In genomic region chr1:72281144-72281543, GRCh38 we compare ENCODE assay signal across 10 cellular contexts. TPM values are rescaled to one million over a fixed set of nuclear protein-coding genes. Genes with fewer than 3 reads are reported as not detected.
DNase-seq lines count a peak whose midpoint lies in the region; ATAC-seq and TF ChIP-seq lines count a peak whose summit lies in the region.
"Had no signal": no experiment of that assay in that cellular context is flagged by ENCODE, and none has a peak within 500 bp of the region (broad histone marks: within the 10 kb centered on the region; RNA-seq: fewer than 3 reads in every experiment).

No MANE protein-coding gene starts in this region.

- H3K9me3 ChIP-seq in suprapubic skin, result no peaks in the 10 kb centered on the region

- TF ChIP-seq EP300 in suprapubic skin (IDR thresholded peaks at IDR 0.05), result no peak

- H3K9me3 Mint-ChIP-seq in T-helper 1 cell treated with Interleukin-12 subunit alpha and Interleukin-12 subunit beta and Interleukin-4 antibody, amounts not matched to agents 30 μg/mL and 1 μg/mL, for 36 hours, result no peaks in the 10 kb centered on the region
- peaks cover 0 to 3% (median 0%) of the 10 kb centered on the region in 3 donors for H3K9me3 Mint-ChIP-seq in T-cell
- H3K9me3 Mint-ChIP-seq in immature natural killer cell, result peaks cover 0 to 11% (median 0%) of the 10 kb centered on the region in 6 donors

- no peak overlapping the region for H3K27ac ChIP-seq in suprapubic skin
- H3K27ac ChIP-seq: C4-2B, KMS-11 had no signal

- WGBS in suprapubic skin, result 24% methylated on average over 2 of the region's 2 CpGs

- CTCF ChIA-PET in T-cell (lab: Charles Lee), result no interaction called here

- TF ChIP-seq POLR2A in suprapubic skin (IDR thresholded peaks at IDR 0.05), result no peak

- H3K4me3 Mint-ChIP-seq in T-helper 1 cell treated with Interleukin-12 subunit alpha and Interleukin-12 subunit beta and Interleukin-4 antibody, amounts not matched to agents 30 μg/mL and 1 μg/mL, for 36 hours, result peak overlapping the region; percentile 30
- H3K4me3 Mint-ChIP-seq in T-cell (peak overlapping the region in 2 of 3 donors; percentile 70 to 74), immature natural killer cell (peak overlapping the region in 3 of 5 donors; percentile 82 to 89 (median 89))

- peaks cover 18% of the 10 kb centered on the region for H3K4me1 ChIP-seq in suprapubic skin

- no peaks in the 10 kb centered on the region for H3K36me3 Mint-ChIP-seq in T-helper 1 cell treated with Interleukin-12 subunit alpha and Interleukin-12 subunit beta and Interleukin-4 antibody, amounts not matched to agents 30 μg/mL and 1 μg/mL, for 36 hours (ENCODE audit: low read depth)
- H3K36me3 Mint-ChIP-seq in T-cell, result no peaks in the 10 kb centered on the region
- no peaks in the 10 kb centered on the region for H3K36me3 Mint-ChIP-seq in immature natural killer cell

- no peaks in the 10 kb centered on the region for H3K27me3 ChIP-seq in suprapubic skin

- no peak for ATAC-seq in T-cell (replicated peaks in 1 of 4)
- no peak for ATAC-seq in GM19455 (IDR thresholded peaks at IDR 0.05; ENCODE audit: unreplicated experiment)

- TF ChIP-seq CTCF in suprapubic skin (IDR thresholded peaks at IDR 0.05) (no peak), GM10266 (IDR thresholded peaks at IDR 0.05; ENCODE audit: control insufficient read depth, insufficient read depth, low read depth, missing control alignments) (no peak)

- H3K4me1 Mint-ChIP-seq in T-helper 1 cell treated with Interleukin-12 subunit alpha and Interleukin-12 subunit beta and Interleukin-4 antibody, amounts not matched to agents 30 μg/mL and 1 μg/mL, for 36 hours (ENCODE audit: low read depth), result peaks cover 10% of the 10 kb centered on the region
- H3K4me1 Mint-ChIP-seq in T-cell (peaks cover 15 to 24% (median 20%) of the 10 kb centered on the region in 3 donors), immature natural killer cell (peaks cover 22 to 33% of the 10 kb centered on the region in 2 donors)

- DNase-seq in T-helper 1 cell (no peak), T-cell (no peak), immature natural killer cell (no peak), suprapubic skin (ENCODE audit: low spot score in 2 of 2) (no peak), GM10266 (ENCODE audit: extremely low spot score) (no peak), HUDEP-2 (lab: John Stamatoyannopoulos, UW; ENCODE audit: unreplicated experiment in 76 of 76) (no peak)

- H3K27me3 Mint-ChIP-seq in T-helper 1 cell treated with Interleukin-12 subunit alpha and Interleukin-12 subunit beta and Interleukin-4 antibody, amounts not matched to agents 30 μg/mL and 1 μg/mL, for 36 hours (ENCODE audit: low read depth), result peaks cover 30% of the 10 kb centered on the region
- H3K27me3 Mint-ChIP-seq in T-cell, result peaks cover 0 to 15% of the 10 kb centered on the region in 2 donors
- peaks cover 8 to 10% (median 8%) of the 10 kb centered on the region in 3 donors for H3K27me3 Mint-ChIP-seq in immature natural killer cell (ENCODE audit: low read depth in 3 of 3)

- no peaks in the 10 kb centered on the region for H3K36me3 ChIP-seq in suprapubic skin

- POLR2A ChIA-PET in T-cell (lab: Charles Lee), result no interaction called here

- H3K4me3 ChIP-seq in suprapubic skin, result peak overlapping the region; percentile 71

- no peak overlapping the region for H3K27ac Mint-ChIP-seq in T-helper 1 cell treated with Interleukin-12 subunit alpha and Interleukin-12 subunit beta and Interleukin-4 antibody, amounts not matched to agents 30 μg/mL and 1 μg/mL, for 36 hours
- H3K27ac Mint-ChIP-seq in T-cell, result no peak overlapping the region
- H3K27ac Mint-ChIP-seq in immature natural killer cell, result peak overlapping the region in 5 of 6 donors; percentile 15 to 77 (median 60)

RNA-seq across cellular contexts. Expression of gene NEGR1, which starts 1.2 kb away (rescaled TPM):
- total RNA-seq in T-cell, result under 1 TPM in 4 of 5 donors, not detected in 1; 0.05 to 0.26 (median 0.14) TPM
- 1 to 10 TPM in 1 of 3 donors, not detected in 2; 1.7 TPM for polyA plus RNA-seq in immature natural killer cell
- total RNA-seq in suprapubic skin, result 1 to 10 TPM; 3.0 to 9.9 (median 3.8) TPM

Comparison
In these comparisons a context has a peak if more than half of its experiments do, and no peak if none do; other contexts are left out.
1. H3K27ac Mint-ChIP-seq: peak in immature natural killer cell (5 of 6); none in T-helper 1 cell treated with Interleukin-12 subunit alpha and Interleukin-12 subunit beta and Interleukin-4 antibody, amounts not matched to agents 30 μg/mL and 1 μg/mL, for 36 hours (single experiment) and T-cell (0 of 2).
2. H3K4me3 Mint-ChIP-seq: peak in every context shown above with its lines; median percentile 89 in immature natural killer cell; 72 in T-cell; 30 in T-helper 1 cell treated with Interleukin-12 subunit alpha and Interleukin-12 subunit beta and Interleukin-4 antibody, amounts not matched to agents 30 μg/mL and 1 μg/mL, for 36 hours.